Comparison of ENCODE assay signal across 1 cellular context in genomic region chr21:21096956-21097355, GRCh38.
TF ChIP-seq lines count a peak whose summit lies in the region.

No MANE protein-coding gene starts in this region.

TF ChIP-seq in K562, 482 proteins besides CTCF, POLR2A, EP300 and RAD21:
- TF ChIP-seq BHLHE40 (IDR thresholded peaks at IDR 0.05; ENCODE audit: low read length) (peak; percentile 39; the same call in 1 of the 2 replicates), ZNF764 (CRISPR knock-in tag; IDR thresholded peaks at IDR 0.05; ENCODE audit: low read depth) (no peak), NFYB (IDR thresholded peaks at IDR 0.05; ENCODE audit: extremely low read depth, insufficient read length) (peak; percentile 11), SOX6 (IDR thresholded peaks at IDR 0.05) (peak; percentile 15; the same call in 1 of the 2 replicates), TSHZ1 (CRISPR knock-in tag; IDR thresholded peaks at IDR 0.05) (no peak), L3MBTL2 (IDR thresholded peaks at IDR 0.05) (peak; percentile 39; the same call in 1 of the 2 replicates)
- TF ChIP-seq, protein P1, sequence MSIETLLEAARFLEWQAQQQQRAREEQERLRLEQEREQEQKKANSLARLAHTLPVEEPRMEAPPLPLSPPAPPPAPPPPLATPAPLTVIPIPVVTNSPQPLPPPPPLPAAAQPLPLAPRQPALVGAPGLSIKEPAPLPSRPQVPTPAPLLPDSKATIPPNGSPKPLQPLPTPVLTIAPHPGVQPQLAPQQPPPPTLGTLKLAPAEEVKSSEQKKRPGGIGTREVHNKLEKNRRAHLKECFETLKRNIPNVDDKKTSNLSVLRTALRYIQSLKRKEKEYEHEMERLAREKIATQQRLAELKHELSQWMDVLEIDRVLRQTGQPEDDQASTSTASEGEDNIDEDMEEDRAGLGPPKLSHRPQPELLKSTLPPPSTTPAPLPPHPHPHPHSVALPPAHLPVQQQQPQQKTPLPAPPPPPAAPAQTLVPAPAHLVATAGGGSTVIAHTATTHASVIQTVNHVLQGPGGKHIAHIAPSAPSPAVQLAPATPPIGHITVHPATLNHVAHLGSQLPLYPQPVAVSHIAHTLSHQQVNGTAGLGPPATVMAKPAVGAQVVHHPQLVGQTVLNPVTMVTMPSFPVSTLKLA (conservative IDR thresholded peaks at IDR 0.05) = 0 out of 4 replicates have a peak, but pooled peaks of 1 of the 2 experiments have one; percentile 19
